Comparison of ENCODE assay signal across 10 cellular contexts in the genomic region with DNA sequence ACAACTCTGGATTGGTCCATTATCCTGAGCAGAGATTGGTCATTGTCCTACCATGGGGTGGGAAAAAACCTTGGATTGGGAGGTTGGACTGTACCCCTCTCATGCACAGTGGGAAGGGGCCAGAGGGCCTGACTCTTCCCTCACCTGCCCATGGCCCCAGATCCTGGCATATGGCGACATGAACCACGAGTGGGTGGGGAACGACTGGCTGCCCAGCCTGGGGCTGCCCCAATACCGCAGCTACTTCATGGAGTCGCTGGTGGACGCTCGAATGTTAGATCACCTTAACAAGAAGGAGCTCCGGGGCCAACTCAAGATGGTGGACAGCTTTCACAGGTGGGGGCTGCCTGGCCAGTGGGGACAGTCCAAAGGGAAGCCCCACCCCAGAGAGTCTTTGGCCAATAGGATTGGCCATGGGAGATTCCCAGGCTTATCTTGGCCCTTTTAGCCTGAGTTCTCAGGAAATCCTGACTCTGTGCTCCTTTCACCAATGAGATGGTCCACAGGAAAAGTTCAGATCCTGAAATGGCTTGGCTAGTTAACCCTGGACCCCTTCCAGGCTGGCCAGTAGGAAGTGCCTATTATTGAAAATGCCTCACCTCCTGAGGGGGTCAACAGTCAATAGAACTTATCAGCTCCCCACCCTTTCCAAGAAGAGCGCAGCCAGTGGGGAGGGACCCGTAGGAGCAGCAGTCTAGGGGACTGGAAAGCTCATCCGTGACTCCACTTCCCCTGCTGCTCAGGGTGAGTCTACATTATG. TPM values are rescaled to one million over a fixed set of nuclear protein-coding genes. Genes with fewer than 3 reads are reported as not detected.
DNase-seq lines count a peak whose midpoint lies in the region; TF ChIP-seq lines count a peak whose summit lies in the region.
"Had no signal": no experiment of that assay in that cellular context is flagged by ENCODE, and none has a peak within 500 bp of the region (broad histone marks: within the 10 kb centered on the region; RNA-seq: fewer than 3 reads in every experiment).

No MANE protein-coding gene starts in this region.

- H3K27ac ChIP-seq in cardiac muscle cell (peak overlapping the region; percentile 90), duodenal mucosa (ENCODE audit: low read depth, low read length) (peak overlapping the region; percentile 58), mesodermal cell (ENCODE audit: low read depth, low read length, severe bottlenecking) (peak overlapping the region; percentile 79), uterus (peak overlapping the region; percentile 40 to 86)

- no peaks in the 10 kb centered on the region for H3K27me3 ChIP-seq in cardiac muscle cell
- peaks cover 0 to 5% of the 10 kb centered on the region in 2 donors for H3K27me3 ChIP-seq in duodenal mucosa (ENCODE audit: control insufficient read depth in 1 of 2, insufficient read depth in 2 of 2, low read length in 2 of 2)
- H3K27me3 ChIP-seq in uterus: no peaks in the 10 kb centered on the region

- WGBS in mesodermal cell (ENCODE audit: insufficient coverage in 2 of 2), 2 experiments: 86 to 91% methylated on average over 10 to 11 of the region's 11 CpGs

- DNase-seq in cardiac muscle cell (ENCODE audit: low read depth in 1 of 2, low spot score in 1 of 2): no peak
- DNase-seq in cardiac septum (ENCODE audit: low spot score): no peak
- DNase-seq in uterus: peak in 1 of 2 donors; percentile 47
- no peak for DNase-seq in NCI-H2029 treated with DMSO at 0.1 percent for 48 hours (lab: John Stamatoyannopoulos, UW)
- no peak for DNase-seq in DMS153 treated with DMSO at 0.1 percent for 48 hours (lab: John Stamatoyannopoulos, UW; ENCODE audit: unreplicated experiment)
- no peak for DNase-seq in kidney tubule cell (ENCODE audit: low spot score)
- DNase-seq: activated T-cell treated with anti-CD3 and anti-CD28 coated beads for 4 hours, C1 segment of cervical spinal cord had no signal

- peak overlapping the region; percentile 57 to 61 for H3K9ac ChIP-seq in duodenal mucosa (ENCODE audit: low read depth in 1 of 2, low read length in 2 of 2)

- intact Hi-C loops in cardiac septum (cut with DNase I) (loop anchor here (5.0 kb wide), 2 partner anchors 51 to 156 kb away; partner anchors contain the start of genes GYS1 and RUVBL2), uterus (cut with DNase I; ENCODE audit: low total_unique reads) (loop anchor here (10.0 kb wide), 1 partner anchor 53 kb away; no protein-coding TSS in a partner anchor)

- TF ChIP-seq CTCF in cardiac muscle cell (IDR thresholded peaks at IDR 0.05; ENCODE audit: low read depth, low read length): no peak
- TF ChIP-seq CTCF in uterus (IDR thresholded peaks at IDR 0.05): no peak

- H3K36me3 ChIP-seq in cardiac muscle cell (no peaks in the 10 kb centered on the region), duodenal mucosa (ENCODE audit: control insufficient read depth in 1 of 2, insufficient read depth in 2 of 2, low read length in 2 of 2) (no peaks in the 10 kb centered on the region), mesodermal cell (ENCODE audit: control insufficient read depth, insufficient read depth, low read length) (no peaks in the 10 kb centered on the region), uterus (no peaks in the 10 kb centered on the region)

- H3K4me1 ChIP-seq in cardiac muscle cell (ENCODE audit: low read depth) (peaks cover 20% of the 10 kb centered on the region), duodenal mucosa (ENCODE audit: control insufficient read depth in 1 of 2, insufficient read depth in 2 of 2, low read length in 2 of 2) (peaks cover 42 to 45% of the 10 kb centered on the region in 2 donors), mesodermal cell (ENCODE audit: control insufficient read depth, insufficient read depth, low read length, poor library complexity, severe bottlenecking) (peaks cover 7% of the 10 kb centered on the region), uterus (peaks cover 0 to 11% of the 10 kb centered on the region in 2 donors)

- TF ChIP-seq POLR2A in uterus (IDR thresholded peaks at IDR 0.05): no peak

- H3K9me3 ChIP-seq in cardiac muscle cell (ENCODE audit: low read depth) (no peaks in the 10 kb centered on the region), duodenal mucosa (ENCODE audit: control insufficient read depth in 1 of 2, low read length in 2 of 2) (no peaks in the 10 kb centered on the region), mesodermal cell (ENCODE audit: control insufficient read depth, low read length) (no peaks in the 10 kb centered on the region), uterus (no peaks in the 10 kb centered on the region)

- H3K4me3 ChIP-seq in cardiac muscle cell: peak overlapping the region; percentile 40
- peak overlapping the region; percentile 88 to 97 for H3K4me3 ChIP-seq in duodenal mucosa (ENCODE audit: low read depth in 1 of 2, low read length in 2 of 2)
- peak overlapping the region; percentile 56 for H3K4me3 ChIP-seq in mesodermal cell (ENCODE audit: extremely low read depth, insufficient read depth, low read length, poor library complexity, severe bottlenecking)
- H3K4me3 ChIP-seq in uterus: peak overlapping the region in 1 of 2 donors; percentile 68

RNA-seq across cellular contexts. Expression of gene HRC, which starts 7.1 kb away (rescaled TPM):
- total RNA-seq in cardiac muscle cell (255 and 389 TPM in 2 replicates), cardiac septum (907 TPM), uterus (10 to 100 TPM in 1 of 4 donors, 1 to 10 TPM in 2, under 1 TPM in 1; 0.51 to 13.5 (median 6.6) TPM)
- polyA plus RNA-seq in cardiac muscle cell: 184 and 255 TPM in 2 replicates
- 11.2 TPM for polyA plus RNA-seq in mesodermal cell (2013, experiment 1 of 2)
- 10.9 TPM for polyA plus RNA-seq in mesodermal cell (2013, experiment 2 of 2)

RNA-seq across cellular contexts. Expression of gene TRPM4, which starts 9.5 kb away (rescaled TPM):
- 51.3 and 106 TPM in 2 replicates for total RNA-seq in cardiac muscle cell
- 74.2 and 119 TPM in 2 replicates for polyA plus RNA-seq in cardiac muscle cell
- 44.1 TPM for total RNA-seq in cardiac septum
- polyA plus RNA-seq in mesodermal cell (2013, experiment 1 of 2): 25.4 TPM
- 22.0 TPM for polyA plus RNA-seq in mesodermal cell (2013, experiment 2 of 2)
- 10 to 100 TPM in 3 of 4 donors, 1 to 10 TPM in 1; 9.7 to 28.7 (median 15.4) TPM for total RNA-seq in uterus

RNA-seq across cellular contexts. Expression of gene PPFIA3, which starts 28.8 kb away (rescaled TPM):
- total RNA-seq in cardiac muscle cell (27.3 and 30.4 TPM in 2 replicates), cardiac septum (10.1 TPM), uterus (1 to 10 TPM in 2 of 4 donors, under 1 TPM in 1, not detected in 1; 0.51 to 8.3 (median 7.4) TPM)
- 29.3 and 32.5 TPM in 2 replicates for polyA plus RNA-seq in cardiac muscle cell
- 18.0 TPM for polyA plus RNA-seq in mesodermal cell (2013, experiment 1 of 2)
- polyA plus RNA-seq in mesodermal cell (2013, experiment 2 of 2): 13.7 TPM

RNA-seq across cellular contexts. Expression of gene C19orf73, which starts 29.2 kb away (rescaled TPM):
- total RNA-seq in cardiac muscle cell: 2.1 and 12.5 TPM in 2 replicates
- polyA plus RNA-seq in cardiac muscle cell: 3.7 and 9.6 TPM in 2 replicates
- 1.0 TPM for total RNA-seq in cardiac septum
- 2.5 TPM for polyA plus RNA-seq in mesodermal cell (2013, experiment 1 of 2)
- polyA plus RNA-seq in mesodermal cell (2013, experiment 2 of 2): 2.5 TPM
- total RNA-seq in uterus: not detected

RNA-seq across cellular contexts. Expression of gene LIN7B, which starts 33.9 kb away (rescaled TPM):
- total RNA-seq in cardiac muscle cell (20.0 and 24.5 TPM in 2 replicates), cardiac septum (24.7 TPM), uterus (10 to 100 TPM in 1 of 4 donors, 1 to 10 TPM in 2, not detected in 1; 5.1 to 15.2 (median 5.7) TPM)
- polyA plus RNA-seq in cardiac muscle cell: 34.6 and 37.8 TPM in 2 replicates
- polyA plus RNA-seq in mesodermal cell (2013, experiment 1 of 2): 14.7 TPM
- 9.3 TPM for polyA plus RNA-seq in mesodermal cell (2013, experiment 2 of 2)

Comparison
In these comparisons a context has a peak if more than half of its experiments do, and no peak if none do; other contexts are left out.
1. RNA of gene HRC, which starts 7.1 kb away (total RNA-seq): 907 TPM in cardiac septum (single experiment) and 255 to 389 TPM in cardiac muscle cell; 0.51 to 13.5 TPM in uterus; every median in the first group is over 10 times any median in the second.
2. Peak in every context shown above with its lines, with median percentiles within 50 percentile points of each other: H3K27ac ChIP-seq.